ENCODE assay signal across 19 cellular contexts in genomic region chr21:15751561-15751960, GRCh38.
"Had no signal": no experiment of that assay in that cellular context is flagged by ENCODE, and none has a peak within 500 bp of the region (broad histone marks: within the 10 kb centered on the region; RNA-seq: fewer than 3 reads in every experiment).

No MANE protein-coding gene starts in this region.

- H3K9me3 Mint-ChIP-seq: IgD-negative memory B cell had no signal

- DNase-seq: Kasumi-1, MM.1S, NCI-H1092 treated with DMSO at 0.1 percent for 48 hours, NCI-H1436, NCI-H187, NCI-H2029, NCI-H2081 treated with DMSO at 0.1 percent for 48 hours, NCI-H2171 treated with DMSO at 0.1 percent for 48 hours, NCI-H345, NCI-H446 treated with DMSO at 0.1 percent for 48 hours, NCI-H510A treated with DMSO at 0.1 percent for 48 hours, NCI-H526, RPMI8226, SHP77, SK-N-SH had no signal

- H3K4me3 ChIP-seq: K562 had no signal

- H3K27ac Mint-ChIP-seq: IgD-negative memory B cell had no signal

- ATAC-seq: K562 had no signal

- H3K9me3 ChIP-seq: SK-N-SH had no signal

- H3K27ac ChIP-seq: HL-60, KMS-11 had no signal

- H3K27me3 Mint-ChIP-seq: IgD-negative memory B cell had no signal
